Comparison of ENCODE assay signal across 8 cellular contexts in the genomic region with DNA sequence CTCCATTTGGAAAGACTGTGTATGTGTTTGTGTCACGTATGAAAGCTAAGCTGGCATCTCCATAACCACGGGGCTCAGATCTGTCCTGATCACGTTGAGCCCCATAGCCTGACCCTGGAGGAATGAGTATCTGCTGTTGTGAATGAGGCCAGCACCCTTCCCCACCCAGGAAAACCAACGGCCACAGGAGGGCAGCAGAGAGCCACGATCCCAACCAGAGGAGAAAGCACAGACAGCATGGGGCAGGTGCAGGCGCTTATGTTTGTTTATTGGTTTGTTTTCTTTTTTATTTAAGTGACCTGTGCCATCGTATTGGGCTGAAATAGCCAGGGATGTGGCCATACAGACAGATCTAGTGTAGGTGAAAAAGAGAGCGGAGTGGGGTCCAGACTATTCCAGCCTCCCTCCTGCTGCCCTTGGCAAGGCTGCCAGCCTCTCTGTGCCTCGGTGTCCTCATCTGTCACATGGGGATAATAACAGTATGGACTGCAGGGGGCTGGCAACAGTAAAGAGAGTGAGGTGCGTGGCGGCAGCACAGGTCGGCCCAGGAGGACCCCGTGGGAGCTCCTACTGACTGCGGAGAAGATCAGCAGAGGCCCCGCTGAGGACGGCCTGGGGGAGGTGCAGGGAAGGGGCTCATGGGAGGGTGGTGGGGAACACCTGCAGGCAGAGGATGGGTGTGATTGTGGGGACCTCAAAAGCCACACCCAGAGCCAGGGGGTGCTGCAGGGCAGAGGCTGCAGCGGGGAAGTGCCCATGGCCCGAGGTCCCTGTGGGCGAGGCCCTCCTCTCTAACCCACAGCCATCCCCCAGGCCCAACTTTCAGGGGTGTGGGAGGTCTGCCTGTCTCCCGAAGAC. TPM values are rescaled to one million over a fixed set of nuclear protein-coding genes. Genes with fewer than 3 reads are reported as not detected.
A peak's percentile ranks its signal among the peaks of the same experiment; 100 is the strongest.
DNase-seq lines count a peak whose midpoint lies in the region; ATAC-seq and TF ChIP-seq lines count a peak whose summit lies in the region.

No MANE protein-coding gene starts in this region.

- no peak overlapping the region for H3K9ac ChIP-seq in smooth muscle cell (ENCODE audit: low read depth)

- H3K4me3 ChIP-seq in ascending aorta, result no peak overlapping the region
- no peak overlapping the region for H3K4me3 ChIP-seq in smooth muscle cell

- H3F3A ChIP-seq in smooth muscle cell (ENCODE audit: low read depth), result no peaks in the 10 kb centered on the region

- intact Hi-C loops in ascending aorta (cut with DNase I), result loop anchor here (1.0 to 5.0 kb wide), 3 partner anchors 25 to 375 kb away; no protein-coding TSS in a partner anchor

- H3K27ac ChIP-seq in ascending aorta (peak overlapping the region in 1 of 2 donors; percentile 55), smooth muscle cell (ENCODE audit: low read depth) (no peak overlapping the region)

- H3K4me2 ChIP-seq in smooth muscle cell, result no peak overlapping the region

- H2AFZ ChIP-seq in smooth muscle cell (ENCODE audit: low read depth), result no peak overlapping the region

- H3K27me3 ChIP-seq in ascending aorta (no peaks in the 10 kb centered on the region), smooth muscle cell (ENCODE audit: low read depth) (peaks cover 10% of the 10 kb centered on the region)

- peaks cover 0 to 3% of the 10 kb centered on the region in 2 donors for H3K4me1 ChIP-seq in ascending aorta
- H3K4me1 ChIP-seq in smooth muscle cell (ENCODE audit: low read depth), result no peaks in the 10 kb centered on the region

- DNase-seq in DMS153 (lab: John Stamatoyannopoulos, UW) (peak; percentile 19), DMS153 treated with DMSO at 0.1 percent for 48 hours (lab: John Stamatoyannopoulos, UW; ENCODE audit: unreplicated experiment) (no peak), NCI-H187 treated with DMSO at 0.1 percent for 48 hours (lab: John Stamatoyannopoulos, UW) (peak; percentile 72), T-helper 9 cell (peak; percentile 98), ascending aorta (ENCODE audit: low spot score in 2 of 2) (peak in 1 of 2 donors; percentile 89), hypothalamus (lab: John Stamatoyannopoulos, UW) (peak; percentile 20 to 92 (median 74)), smooth muscle cell (lab: John Stamatoyannopoulos, UW; ENCODE audit: unreplicated experiment) (peak; percentile 76)

- H3K79me2 ChIP-seq in smooth muscle cell (ENCODE audit: low read depth), result no peaks in the 10 kb centered on the region

- H4K20me1 ChIP-seq in smooth muscle cell (ENCODE audit: low read depth), result no peaks in the 10 kb centered on the region

- H3K9me3 ChIP-seq in ascending aorta, result no peaks in the 10 kb centered on the region
- H3K9me3 ChIP-seq in smooth muscle cell (replicated peaks; ENCODE audit: low read depth), result no peaks in the 10 kb centered on the region

- TF ChIP-seq CTCF in ascending aorta (IDR thresholded peaks at IDR 0.05), result peak; percentile 70 to 83 (median 75)
- TF ChIP-seq CTCF in smooth muscle cell (IDR thresholded peaks at IDR 0.05; ENCODE audit: borderline replicate concordance, insufficient read depth, poor library complexity, severe bottlenecking), result peak; percentile 84

- no peaks in the 10 kb centered on the region for H3K36me3 ChIP-seq in ascending aorta
- no peaks in the 10 kb centered on the region for H3K36me3 ChIP-seq in smooth muscle cell (ENCODE audit: low read depth)

- ATAC-seq in HG02884 (IDR thresholded peaks at IDR 0.05; ENCODE audit: unreplicated experiment), result peak; percentile 84

- WGBS in smooth muscle cell (ENCODE audit: low lambda C conversion rate), result 51% methylated on average over 16 of the region's 20 CpGs

RNA-seq across cellular contexts. Expression of a gene that starts 12.1 kb away (rescaled TPM):
- not detected for total RNA-seq in ascending aorta
- not detected in 2 replicates for total RNA-seq in smooth muscle cell
- polyA plus RNA-seq in smooth muscle cell, result not detected in 2 replicates

RNA-seq across cellular contexts. Expression of a gene that starts 28.5 kb away (rescaled TPM):
- total RNA-seq in ascending aorta (not detected), smooth muscle cell (not detected in 2 replicates)
- polyA plus RNA-seq in smooth muscle cell, result not detected in 2 replicates

RNA-seq across cellular contexts. Expression of a gene that starts 45.5 kb away (rescaled TPM):
- total RNA-seq in ascending aorta (6.1 TPM), smooth muscle cell (3.4 TPM in 1 of 2 replicates, not detected in the other)
- polyA plus RNA-seq in smooth muscle cell, result 0.45 TPM in 1 of 2 replicates, not detected in the other
